Comparison of ENCODE assay signal across 24 cellular contexts in genomic region chr2:62884086-62884485, GRCh38.
"Had no signal": no experiment of that assay in that cellular context is flagged by ENCODE, and none has a peak within 500 bp of the region (broad histone marks: within the 10 kb centered on the region; RNA-seq: fewer than 3 reads in every experiment).

No MANE protein-coding gene starts in this region.

- H3K4me2 ChIP-seq: hepatocyte, smooth muscle cell had no signal

- H3K4me3 ChIP-seq: hepatocyte, left ventricle myocardium inferior, lung, ovary, right atrium auricular region, right lobe of liver, smooth muscle cell, tibial nerve, upper lobe of left lung, vagina had no signal

- H3K4me1 ChIP-seq: left ventricle myocardium inferior, right atrium auricular region, tibial nerve, upper lobe of left lung, vagina had no signal

- H3K27ac Mint-ChIP-seq: nephron; progenitor cell of endocrine pancreas; stimulated activated memory B cell treated with anti-CD40 and anti-IgM and Interleukin-4, amounts not matched to agents 10 μg/mL and 1 μg/mL and 100 μg/mL, for 72 hours had no signal

- H3K27me3 Mint-ChIP-seq: naive thymus-derived CD8-positive, alpha-beta T cell; progenitor cell of endocrine pancreas; stimulated activated memory B cell treated with anti-CD40 and anti-IgM and Interleukin-4, amounts not matched to agents 10 μg/mL and 1 μg/mL and 100 μg/mL, for 72 hours; stimulated activated naive CD8-positive, alpha-beta T cell treated with anti-CD3 and anti-CD28 coated beads, Interleukin-15, amount 100 ng/mL, for 72 hours had no signal

- H3K79me2 ChIP-seq: hepatocyte had no signal

- H3K4me1 Mint-ChIP-seq: naive thymus-derived CD8-positive, alpha-beta T cell; nephron; neural crest cell; stimulated activated memory B cell treated with anti-CD40 and anti-IgM and Interleukin-4, amounts not matched to agents 10 μg/mL and 1 μg/mL and 100 μg/mL, for 72 hours; stimulated activated naive CD8-positive, alpha-beta T cell treated with anti-CD3 and anti-CD28 coated beads, Interleukin-15, amount 100 ng/mL, for 72 hours had no signal

- H3K27ac ChIP-seq: hepatocyte, left ventricle myocardium inferior, ovary, right atrium auricular region, right lobe of liver, tibial nerve, upper lobe of left lung, vagina had no signal

- H3K9me3 ChIP-seq: ovary, right atrium auricular region, right lobe of liver, tibial nerve, upper lobe of left lung, vagina had no signal

- H2AFZ ChIP-seq: hepatocyte had no signal

- H3K27me3 ChIP-seq: hepatocyte, ovary, right atrium auricular region, right lobe of liver, tibial nerve, upper lobe of left lung, vagina had no signal

- H3K4me3 Mint-ChIP-seq: naive thymus-derived CD8-positive, alpha-beta T cell; nephron; neural crest cell; stimulated activated memory B cell treated with anti-CD40 and anti-IgM and Interleukin-4, amounts not matched to agents 10 μg/mL and 1 μg/mL and 100 μg/mL, for 72 hours; stimulated activated naive CD8-positive, alpha-beta T cell treated with anti-CD3 and anti-CD28 coated beads, Interleukin-15, amount 100 ng/mL, for 72 hours had no signal

- DNase-seq: islet precursor cell; left ventricle myocardium inferior; naive thymus-derived CD8-positive, alpha-beta T cell; nucleus accumbens; ovary; right lobe of liver; stimulated activated CD4-positive, alpha-beta T cell treated with anti-CD3 and anti-CD28 coated beads, Interleukin-1b, Interleukin-23, amount 100 ng/mL, for 48 hours; stimulated activated CD4-positive, alpha-beta T cell treated with anti-CD3 and anti-CD28 coated beads, Interleukin-2, amount 100 ng/mL, for 48 hours; stimulated activated CD4-positive, alpha-beta T cell treated with anti-CD3 and anti-CD28 coated beads, Interleukin-4, amount 100 ng/mL, for 4 hours; stimulated activated CD8-positive, alpha-beta memory T cell treated with anti-CD3 and anti-CD28 coated beads, Interleukin-4, amount 100 ng/mL, for 48 hours; stimulated activated naive CD4-positive, alpha-beta T cell treated with Interleukin-2 at 50 U/mL for 16 hours; stimulated activated naive CD8-positive, alpha-beta T cell treated with anti-CD3 and anti-CD28 coated beads, Interleukin-15, amount 100 ng/mL, for 72 hours; substantia nigra; upper lobe of left lung had no signal

- H3K36me3 ChIP-seq: ovary, right atrium auricular region, right lobe of liver, upper lobe of left lung, vagina had no signal

- ATAC-seq: naive thymus-derived CD8-positive, alpha-beta T cell; right lobe of liver; stimulated activated memory B cell treated with anti-CD40 and anti-IgM and Interleukin-4, amounts not matched to agents 10 μg/mL and 1 μg/mL and 100 μg/mL, for 72 hours; stimulated activated naive CD8-positive, alpha-beta T cell treated with anti-CD3 and anti-CD28 coated beads, Interleukin-15, amount 100 ng/mL, for 72 hours had no signal
